In genomic region chr1:6819641-6820040, GRCh38 we compare ENCODE assay signal across 20 cellular contexts. TPM values are rescaled to one million over a fixed set of nuclear protein-coding genes. Genes with fewer than 3 reads are reported as not detected.
DNase-seq lines count a peak whose midpoint lies in the region; ATAC-seq, FAIRE-seq and TF ChIP-seq lines count a peak whose summit lies in the region.
"Had no signal": no experiment of that assay in that cellular context is flagged by ENCODE, and none has a peak within 500 bp of the region (broad histone marks: within the 10 kb centered on the region; RNA-seq: fewer than 3 reads in every experiment).

No MANE protein-coding gene starts in this region.

- TF ChIP-seq POLR2A in transverse colon (IDR thresholded peaks at IDR 0.05), result no peak

- WGBS in transverse colon (ENCODE audit: low coverage in 1 of 2), 2 donors, result 38 to 58% methylated on average over 1 of the region's 1 CpG

- in situ Hi-C loops in transverse colon (cut with MboI; ENCODE audit: low pct_ligation_motif_present in 1 of 4, low pct_unique_long_range_greater_than_20kb in 1 of 4, low sequenced_read_pairs in 3 of 4), result no loop called here

- H3K9me3 ChIP-seq in transverse colon, result no peaks in the 10 kb centered on the region
- no peaks in the 10 kb centered on the region for H3K9me3 ChIP-seq in effector memory CD4-positive, alpha-beta T cell (ENCODE audit: control insufficient read depth, low read length)
- H3K9me3 ChIP-seq: breast epithelium, left ventricle myocardium inferior had no signal

- H3K9me3 Mint-ChIP-seq in activated naive CD8-positive, alpha-beta T cell (ENCODE audit: low read depth), result no peaks in the 10 kb centered on the region
- no peaks in the 10 kb centered on the region for H3K9me3 Mint-ChIP-seq in activated naive CD8-positive, alpha-beta T cell treated with anti-CD3 and anti-CD28 coated beads for 36 hours
- H3K9me3 Mint-ChIP-seq in endothelial cell (ENCODE audit: unreplicated experiment), result no peaks in the 10 kb centered on the region
- H3K9me3 Mint-ChIP-seq: CD8-positive, alpha-beta memory T cell; naive B cell had no signal

- H3K27me3 ChIP-seq in bronchial epithelial cell (ENCODE audit: control insufficient read depth, insufficient read depth, low read length) (no peaks in the 10 kb centered on the region), transverse colon (no peaks in the 10 kb centered on the region)
- H3K27me3 ChIP-seq in effector memory CD4-positive, alpha-beta T cell (replicated peaks; ENCODE audit: control insufficient read depth, insufficient read depth, low read length, poor library complexity, severe bottlenecking), result no peaks in the 10 kb centered on the region
- H3K27me3 ChIP-seq: breast epithelium had no signal

- ATAC-seq in left colon, result peak; percentile 27
- ATAC-seq: Panc1 had no signal

- intact Hi-C loops in left colon (cut with DNase I, micrococcal nuclease) (no loop called here), transverse colon (cut with DNase I; ENCODE audit: low total_unique reads) (no loop called here)

- TF ChIP-seq CTCF in bronchial epithelial cell (IDR thresholded peaks at IDR 0.05; ENCODE audit: insufficient read depth, low read length, severe bottlenecking) (no peak), transverse colon (IDR thresholded peaks at IDR 0.05) (no peak), endothelial cell (IDR thresholded peaks at IDR 0.05; ENCODE audit: unreplicated experiment) (no peak)

- FAIRE-seq in bronchial epithelial cell (lab: Jason Lieb, UNC), result no peak
- FAIRE-seq: A204.1, endometrium had no signal

- no peak for DNase-seq in activated naive CD8-positive, alpha-beta T cell treated with anti-CD3 and anti-CD28 coated beads for 36 hours
- peak; percentile 11 for DNase-seq in bronchial epithelial cell (ENCODE audit: low read depth)
- DNase-seq in left colon, result no peak
- DNase-seq in transverse colon, result no peak
- DNase-seq in effector memory CD4-positive, alpha-beta T cell, result no peak
- no peak for DNase-seq in endothelial cell (ENCODE audit: low spot score)
- DNase-seq in HK-2 (ENCODE audit: unreplicated experiment), result no peak
- DNase-seq: activated effector memory CD4-positive, alpha-beta T cell treated with anti-CD3 and anti-CD28 coated beads, Interleukin-2, amount 50 U/mL, for 16 hours; CD8-positive, alpha-beta memory T cell; hippocampal formation; left ventricle myocardium inferior; MM.1S; naive B cell; NCI-H2029 treated with DMSO at 0.1 percent for 48 hours; NCI-H748 treated with DMSO at 0.1 percent for 48 hours had no signal

- peak overlapping the region; percentile 40 to 80 (median 48) for H3K27ac ChIP-seq in transverse colon
- no peak overlapping the region for H3K27ac ChIP-seq in effector memory CD4-positive, alpha-beta T cell (ENCODE audit: insufficient read depth, low read length, poor library complexity, severe bottlenecking)
- H3K27ac ChIP-seq: left ventricle myocardium inferior had no signal

- peak overlapping the region; percentile 5 for H3K4me3 Mint-ChIP-seq in activated naive CD8-positive, alpha-beta T cell
- H3K4me3 Mint-ChIP-seq in activated naive CD8-positive, alpha-beta T cell treated with anti-CD3 and anti-CD28 coated beads for 36 hours, result no peak overlapping the region
- no peak overlapping the region for H3K4me3 Mint-ChIP-seq in endothelial cell (ENCODE audit: unreplicated experiment)

- H3K36me3 ChIP-seq in bronchial epithelial cell (ENCODE audit: control insufficient read depth, insufficient read depth, low read length) (no peaks in the 10 kb centered on the region), transverse colon (no peaks in the 10 kb centered on the region)
- H3K36me3 ChIP-seq in effector memory CD4-positive, alpha-beta T cell (ENCODE audit: control insufficient read depth, insufficient read depth, low read length), result no peaks in the 10 kb centered on the region
- H3K36me3 ChIP-seq: breast epithelium, left ventricle myocardium inferior had no signal

- H3K36me3 Mint-ChIP-seq in activated naive CD8-positive, alpha-beta T cell, result peaks cover 6% of the 10 kb centered on the region
- H3K36me3 Mint-ChIP-seq in activated naive CD8-positive, alpha-beta T cell treated with anti-CD3 and anti-CD28 coated beads for 36 hours, result no peaks in the 10 kb centered on the region
- no peaks in the 10 kb centered on the region for H3K36me3 Mint-ChIP-seq in endothelial cell (ENCODE audit: low read depth, unreplicated experiment)
- H3K36me3 Mint-ChIP-seq: naive B cell had no signal

- peak overlapping the region; percentile 23 for H3K27ac Mint-ChIP-seq in activated naive CD8-positive, alpha-beta T cell
- H3K27ac Mint-ChIP-seq in activated naive CD8-positive, alpha-beta T cell treated with anti-CD3 and anti-CD28 coated beads for 36 hours, result no peak overlapping the region
- no peak overlapping the region for H3K27ac Mint-ChIP-seq in endothelial cell (ENCODE audit: unreplicated experiment)

- H3K4me1 ChIP-seq in transverse colon, result peaks cover 7 to 56% (median 30%) of the 10 kb centered on the region in 4 donors
- no peaks in the 10 kb centered on the region for H3K4me1 ChIP-seq in effector memory CD4-positive, alpha-beta T cell (ENCODE audit: control insufficient read depth, insufficient read depth, low read length, poor library complexity, severe bottlenecking)

- H3K4me1 Mint-ChIP-seq in activated naive CD8-positive, alpha-beta T cell (ENCODE audit: low read depth), result peaks cover 64% of the 10 kb centered on the region
- peaks cover 61% of the 10 kb centered on the region for H3K4me1 Mint-ChIP-seq in activated naive CD8-positive, alpha-beta T cell treated with anti-CD3 and anti-CD28 coated beads for 36 hours
- peaks cover 10% of the 10 kb centered on the region for H3K4me1 Mint-ChIP-seq in endothelial cell (ENCODE audit: unreplicated experiment)

- no peak for TF ChIP-seq EP300 in transverse colon (IDR thresholded peaks at IDR 0.05; ENCODE audit: low read depth)

- H3K27me3 Mint-ChIP-seq in activated naive CD8-positive, alpha-beta T cell, result no peaks in the 10 kb centered on the region
- no peaks in the 10 kb centered on the region for H3K27me3 Mint-ChIP-seq in activated naive CD8-positive, alpha-beta T cell treated with anti-CD3 and anti-CD28 coated beads for 36 hours
- H3K27me3 Mint-ChIP-seq in endothelial cell (ENCODE audit: unreplicated experiment), result peaks cover 3% of the 10 kb centered on the region
- H3K27me3 Mint-ChIP-seq: CD8-positive, alpha-beta memory T cell; naive B cell had no signal

- no peak overlapping the region for H3K4me3 ChIP-seq in bronchial epithelial cell (ENCODE audit: low read depth, low read length)
- no peak overlapping the region for H3K4me3 ChIP-seq in transverse colon
- no peak overlapping the region for H3K4me3 ChIP-seq in effector memory CD4-positive, alpha-beta T cell (ENCODE audit: insufficient read depth, low read depth, low read length, poor library complexity, severe bottlenecking)
- H3K4me3 ChIP-seq: breast epithelium, left ventricle myocardium inferior had no signal

RNA-seq across cellular contexts. Expression of gene CAMTA1, which starts 34.4 kb away (rescaled TPM):
- total RNA-seq in activated naive CD8-positive, alpha-beta T cell treated with anti-CD3 and anti-CD28 coated beads for 36 hours, result 10 to 100 TPM; 70.4 to 71.4 TPM
- total RNA-seq in bronchial epithelial cell, result 62.3 and 68.2 TPM in 2 replicates
- 10 to 100 TPM; 76.6 to 85.8 TPM for total RNA-seq in left colon
- total RNA-seq in transverse colon, result 100 to 1,000 TPM in 3 of 4 donors, 10 to 100 TPM in 1; 93.8 to 268 (median 130) TPM
- total RNA-seq in endothelial cell (ENCODE audit: unreplicated experiment), result 87.3 TPM
